19 cellular contexts compared by ENCODE assay signal in genomic region chr11:125083312-125084056, GRCh38. TPM values are rescaled to one million over a fixed set of nuclear protein-coding genes. Genes with fewer than 3 reads are reported as not detected.
DNase-seq lines count a peak whose midpoint lies in the region; ATAC-seq and TF ChIP-seq lines count a peak whose summit lies in the region.
"Had no signal": no experiment of that assay in that cellular context is flagged by ENCODE, and none has a peak within 500 bp of the region (broad histone marks: within the 10 kb centered on the region; RNA-seq: fewer than 3 reads in every experiment).

No MANE protein-coding gene starts in this region.

- H3K4me3 Mint-ChIP-seq in glutamatergic neuron (ENCODE audit: unreplicated experiment) = no peak overlapping the region
- no peak overlapping the region for H3K4me3 Mint-ChIP-seq in T-helper 17 cell
- H3K4me3 Mint-ChIP-seq: activated naive CD8-positive, alpha-beta T cell; dendritic cell treated with granulocyte-macrophage colony-stimulating factor and Interleukin-4, amounts not matched to agents 40 ng/mL and 50 ng/mL, for 4 days had no signal

- 77 to 78% methylated on average over 11 of the region's 11 CpGs for WGBS in GM23248 (ENCODE audit: low coverage in 1 of 2, low lambda C conversion rate in 2 of 2, missing lambda C conversion rate in 2 of 2), 2 experiments
- 69 to 82% (median 76%) methylated on average over 11 of the region's 11 CpGs for WGBS in spleen, 5 donors

- H3K9me3 ChIP-seq in GM23248 (ENCODE audit: low read depth) (no peaks in the 10 kb centered on the region), adipocyte (ENCODE audit: control insufficient read depth, low read length) (no peaks in the 10 kb centered on the region), spleen (no peaks in the 10 kb centered on the region), T-helper 17 cell (ENCODE audit: control insufficient read depth, low read length, poor library complexity, severe bottlenecking) (no peaks in the 10 kb centered on the region)
- H3K9me3 ChIP-seq: neutrophil, SJSA1, tibial nerve had no signal

- H3K36me3 Mint-ChIP-seq in glutamatergic neuron (ENCODE audit: unreplicated experiment) (no peaks in the 10 kb centered on the region), T-helper 17 cell (ENCODE audit: low read depth) (no peaks in the 10 kb centered on the region)
- H3K36me3 Mint-ChIP-seq: activated naive CD8-positive, alpha-beta T cell had no signal

- intact Hi-C loops in spleen (cut with DNase I; ENCODE audit: low total_unique reads) = no loop called here

- peak overlapping the region; percentile 55 for H2AFZ ChIP-seq in GM23248

- no peaks in the 10 kb centered on the region for H3F3A ChIP-seq in GM23248 (ENCODE audit: insufficient read depth)

- peak overlapping the region; percentile 72 for H3K27ac ChIP-seq in GM23248
- peak overlapping the region in 6 of 8 donors; percentile 54 to 76 (median 58) for H3K27ac ChIP-seq in spleen
- H3K27ac ChIP-seq: neutrophil, SJSA1 had no signal

- H3K27ac Mint-ChIP-seq in glutamatergic neuron (ENCODE audit: unreplicated experiment) (peak overlapping the region; percentile 43), T-helper 17 cell (no peak overlapping the region)
- H3K27ac Mint-ChIP-seq: activated naive CD8-positive, alpha-beta T cell had no signal

- DNase-seq in GM23248 = no peak
- no peak for DNase-seq in adipocyte (ENCODE audit: low read depth)
- DNase-seq in glutamatergic neuron = no peak
- DNase-seq in spleen = no peak
- DNase-seq in SW 1271 (lab: John Stamatoyannopoulos, UW) = no peak
- DNase-seq in T-helper 17 cell = no peak
- no peak for DNase-seq in foreskin fibroblast
- DNase-seq: left colon; midbrain; NCI-H1105; NCI-H524; stimulated activated naive CD4-positive, alpha-beta T cell had no signal

- ATAC-seq in T-helper 17 cell = no peak
- ATAC-seq in GM18858 (IDR thresholded peaks at IDR 0.05; ENCODE audit: unreplicated experiment) = no peak
- ATAC-seq: activated CD4-positive, CD25-positive, alpha-beta regulatory T cell treated with anti-CD3 and anti-CD28 coated beads, Interleukin-2, amount 50 U/mL, for 24 hours; left colon had no signal

- H3K79me2 ChIP-seq in GM23248 (ENCODE audit: insufficient read depth) = no peaks in the 10 kb centered on the region

- no peaks in the 10 kb centered on the region for H3K9me2 ChIP-seq in GM23248 (ENCODE audit: insufficient read depth)

- no peak overlapping the region for H3K4me2 ChIP-seq in GM23248 (ENCODE audit: unreplicated experiment)

- H3K27me3 ChIP-seq in GM23248 (replicated peaks; ENCODE audit: insufficient read depth) (no peaks in the 10 kb centered on the region), adipocyte (replicated peaks; ENCODE audit: control insufficient read depth, insufficient read depth, low read length) (no peaks in the 10 kb centered on the region), spleen (replicated peaks in 1 of 7) (peaks cover 0 to 3% (median 0%) of the 10 kb centered on the region in 7 donors)
- H3K27me3 ChIP-seq: neutrophil, SJSA1, tibial nerve had no signal

- TF ChIP-seq POLR2A in spleen (IDR thresholded peaks at IDR 0.05) = no peak

- no peak for TF ChIP-seq CTCF in glutamatergic neuron (IDR thresholded peaks at IDR 0.05; ENCODE audit: partially characterized antibody, unreplicated experiment)
- TF ChIP-seq CTCF in spleen (IDR thresholded peaks at IDR 0.05 in 8 of 11, conservative IDR thresholded peaks at IDR 0.05 in 3 of 11) = no peak
- no peak for TF ChIP-seq CTCF in foreskin fibroblast (IDR thresholded peaks at IDR 0.05; ENCODE audit: low read depth, low read length)

- peaks cover 10% of the 10 kb centered on the region for H3K9me3 Mint-ChIP-seq in glutamatergic neuron (ENCODE audit: unreplicated experiment)
- H3K9me3 Mint-ChIP-seq: dendritic cell treated with granulocyte-macrophage colony-stimulating factor and Interleukin-4, amounts not matched to agents 40 ng/mL and 50 ng/mL, for 4 days had no signal

- H3K4me3 ChIP-seq in GM23248 (no peak overlapping the region), adipocyte (ENCODE audit: low read length) (peak overlapping the region; percentile 45), spleen (no peak overlapping the region), foreskin fibroblast (ENCODE audit: low read depth in 1 of 2, low read length in 2 of 2) (no peak overlapping the region)
- H3K4me3 ChIP-seq: SJSA1, tibial nerve had no signal

- peaks cover 13% of the 10 kb centered on the region for H3K4me1 ChIP-seq in GM23248 (ENCODE audit: insufficient read depth)
- peaks cover 15% of the 10 kb centered on the region for H3K4me1 ChIP-seq in adipocyte (ENCODE audit: control insufficient read depth, insufficient read depth, low read length)
- peaks cover 0 to 18% (median 0%) of the 10 kb centered on the region in 6 donors for H3K4me1 ChIP-seq in spleen

- no peaks in the 10 kb centered on the region for H4K20me1 ChIP-seq in GM23248 (ENCODE audit: insufficient read depth)

- H3K27me3 Mint-ChIP-seq in glutamatergic neuron (ENCODE audit: unreplicated experiment) = peaks cover 9% of the 10 kb centered on the region
- peaks cover 39% of the 10 kb centered on the region for H3K27me3 Mint-ChIP-seq in T-helper 17 cell
- H3K27me3 Mint-ChIP-seq: activated naive CD8-positive, alpha-beta T cell; dendritic cell treated with granulocyte-macrophage colony-stimulating factor and Interleukin-4, amounts not matched to agents 40 ng/mL and 50 ng/mL, for 4 days had no signal

- in situ Hi-C loops in GM23248 (cut with MboI) = loop anchor here (10.0 kb wide), 1 partner anchor 261 kb away; no protein-coding TSS in a partner anchor

- H3K36me3 ChIP-seq in GM23248 (ENCODE audit: low read depth) (no peaks in the 10 kb centered on the region), adipocyte (ENCODE audit: control insufficient read depth, insufficient read depth, low read length, severe bottlenecking) (no peaks in the 10 kb centered on the region), spleen (peaks cover 0 to 87% (median 0%) of the 10 kb centered on the region in 6 donors)
- H3K36me3 ChIP-seq: neutrophil, SJSA1, tibial nerve had no signal

- H3K4me1 Mint-ChIP-seq in glutamatergic neuron (ENCODE audit: low read depth, unreplicated experiment) (no peaks in the 10 kb centered on the region), T-helper 17 cell (no peaks in the 10 kb centered on the region)

- H3K9ac ChIP-seq in GM23248 = peak overlapping the region; percentile 51
- peak overlapping the region; percentile 27 for H3K9ac ChIP-seq in adipocyte (ENCODE audit: low read length)

RNA-seq across cellular contexts. Expression of gene SLC37A2, which starts 20.4 kb away (rescaled TPM):
- total RNA-seq in GM23248 (2014; rRNA removed; shearing (Covaris generic)) = 2.6 and 5.2 TPM in 2 replicates
- 1.2 and 1.7 TPM in 2 replicates for polyA plus RNA-seq in GM23248 (2016; fragmentation: Nextera tagmentation; extraction: Ambion mirVana)
- total RNA-seq in glutamatergic neuron (ENCODE audit: unreplicated experiment) = 0.74 TPM
- total RNA-seq in spleen = 10 to 100 TPM; 37.1 to 85.7 (median 59.0) TPM
- polyA plus RNA-seq in spleen = 10 to 100 TPM in 1 of 3 donors, 1 to 10 TPM in 2; 3.5 to 19.2 (median 6.6) TPM
- under 1 TPM; 0.52 to 0.90 TPM for total RNA-seq in T-helper 17 cell

RNA-seq across cellular contexts. Expression of gene TMEM218, which starts 27.9 kb away (rescaled TPM):
- total RNA-seq in GM23248 (2014; rRNA removed; shearing (Covaris generic)) = 31.9 and 44.9 TPM in 2 replicates
- polyA plus RNA-seq in GM23248 (2016; fragmentation: Nextera tagmentation; extraction: Ambion mirVana) (30.1 and 32.8 TPM in 2 replicates), spleen (10 to 100 TPM; 28.0 to 34.7 (median 30.1) TPM)
- total RNA-seq in glutamatergic neuron (ENCODE audit: unreplicated experiment) (15.8 TPM), spleen (10 to 100 TPM; 12.0 to 23.1 (median 17.9) TPM), T-helper 17 cell (1 to 10 TPM; 7.0 to 9.9 TPM)
